9 cellular contexts compared by ENCODE assay signal in the genomic region with DNA sequence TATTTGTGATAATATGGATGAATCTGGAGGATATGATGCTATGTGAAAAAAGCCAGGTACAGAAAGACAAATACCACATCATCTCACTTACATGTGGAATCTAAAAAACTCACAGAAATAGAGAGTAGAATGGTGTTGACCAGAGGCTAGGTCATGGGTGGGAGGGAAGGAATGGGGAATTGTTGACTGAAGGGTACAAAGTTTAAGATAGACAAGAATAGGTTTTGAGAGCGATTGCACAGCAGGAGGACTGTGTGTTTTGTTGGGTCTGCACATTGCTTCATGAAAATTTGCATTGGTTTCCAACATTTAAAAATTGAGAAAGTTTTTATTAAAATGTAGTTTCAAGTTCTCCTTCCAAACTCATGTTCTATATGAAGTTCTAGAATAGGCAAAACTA. TPM values are rescaled to one million over a fixed set of nuclear protein-coding genes. Genes with fewer than 3 reads are reported as not detected.
"Had no signal": no experiment of that assay in that cellular context is flagged by ENCODE, and none has a peak within 500 bp of the region (broad histone marks: within the 10 kb centered on the region; RNA-seq: fewer than 3 reads in every experiment).

No MANE protein-coding gene starts in this region.

- H3K4me3 ChIP-seq: GM12878 had no signal

- FAIRE-seq: G401.6, GM12878, GM12891, GM12892, GM18507, GM19239 had no signal

- ATAC-seq: GM12878 had no signal

- DNase-seq: GDM1, GF-D8 had no signal

RNA-seq across cellular contexts. Expression of gene SLC26A5, which starts 8.4 kb away (rescaled TPM):
- total RNA-seq: G401, GM12878 had no signal
